ENCODE assay signal across 27 cellular contexts in the genomic region with DNA sequence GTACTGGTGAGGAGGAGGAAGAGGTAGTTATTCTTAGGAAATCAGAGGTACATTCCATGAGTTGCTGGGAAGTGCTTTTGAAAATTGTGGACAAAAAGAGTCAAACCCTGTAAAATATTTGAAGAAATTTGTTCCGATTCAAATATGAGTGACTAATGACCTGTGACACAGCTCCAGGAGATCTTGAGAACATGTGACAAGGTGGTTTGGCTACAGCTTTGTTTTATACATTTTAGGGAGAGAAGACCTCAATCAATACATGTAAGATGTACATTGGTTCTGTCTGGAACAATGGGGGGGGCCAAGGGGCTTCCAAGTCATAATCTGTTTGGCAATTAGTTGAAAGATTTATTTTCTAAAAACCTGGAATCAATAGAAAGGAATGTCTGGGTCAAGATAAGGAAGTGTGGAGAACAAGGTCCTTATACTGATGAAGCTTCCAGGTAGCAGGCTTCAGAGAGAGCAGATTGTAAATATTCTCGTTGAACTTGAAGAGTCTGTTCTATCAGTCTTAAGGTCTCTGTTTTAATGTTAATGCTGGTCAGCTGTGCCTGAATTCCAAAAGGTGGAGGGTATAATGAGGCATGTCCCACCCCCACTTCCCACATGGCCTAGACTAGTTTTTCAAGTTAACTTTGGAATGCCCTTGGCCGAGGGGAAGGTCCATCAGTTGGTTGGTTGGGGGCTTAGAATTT. TPM values are rescaled to one million over a fixed set of nuclear protein-coding genes. Genes with fewer than 3 reads are reported as not detected.
"Had no signal": no experiment of that assay in that cellular context is flagged by ENCODE, and none has a peak within 500 bp of the region (broad histone marks: within the 10 kb centered on the region; RNA-seq: fewer than 3 reads in every experiment).

No MANE protein-coding gene starts in this region.

- DNase-seq: activated CD4-positive, alpha-beta T cell treated with anti-CD3 and anti-CD28 coated beads, Interleukin-2, amount 10 ng/mL, durations not matched to agents 24 days and 14 days; activated CD4-positive, alpha-beta T cell treated with anti-CD3 and anti-CD28 coated beads, Interleukin-2, amount 50 U/mL, for 4 hours; activated CD8-positive, alpha-beta T cell treated with anti-CD3 and anti-CD28 coated beads for 36 hours; activated gamma-delta T cell; activated naive CD4-positive, alpha-beta T cell treated with Interleukin-2 at 50 U/mL for 16 hours; activated naive CD8-positive, alpha-beta T cell treated with anti-CD3 and anti-CD28 coated beads, Interleukin-2, amount 10 ng/mL, durations not matched to agents 7 days and 5 days; activated T-cell treated with anti-CD3 and anti-CD28 coated beads, Interleukin-2, amount 50 U/mL, for 24 hours; adrenal gland; NCI-H1105; NCI-H1417 treated with DMSO at 0.1 percent for 48 hours; NCI-H187 treated with DMSO at 0.1 percent for 48 hours; NCI-H2081; NCI-H2171 treated with DMSO at 0.1 percent for 48 hours; NCI-H2227 treated with DMSO at 0.1 percent for 48 hours; NCI-H524 treated with DMSO at 0.1 percent for 48 hours; PC-3; Peyer's patch; SHP77 treated with DMSO at 0.1 percent for 48 hours; SK-N-SH had no signal

- ATAC-seq: activated CD8-positive, alpha-beta T cell treated with anti-CD3 and anti-CD28 coated beads for 36 hours; PC-3 had no signal

- H3K4me3 ChIP-seq: adrenal gland, Peyer's patch, SJSA1 had no signal

- H3K9ac ChIP-seq: KMS-11, SK-N-SH had no signal

- H3K27me3 ChIP-seq: adrenal gland, Peyer's patch, SJSA1 had no signal

- H3K27ac Mint-ChIP-seq: activated CD4-positive, alpha-beta T cell treated with anti-CD3 and anti-CD28 coated beads, Interleukin-2, amount 10 ng/mL, durations not matched to agents 24 days and 14 days; activated CD8-positive, alpha-beta T cell treated with anti-CD3 and anti-CD28 coated beads for 36 hours; activated naive CD4-positive, alpha-beta T cell treated with anti-CD3 and anti-CD28 coated beads, Interleukin-2, amount 50 U/mL, for 24 hours; activated naive CD8-positive, alpha-beta T cell treated with anti-CD3 and anti-CD28 coated beads, Interleukin-2, amount 10 ng/mL, durations not matched to agents 7 days and 5 days; activated T-cell treated with anti-CD3 and anti-CD28 coated beads, Interleukin-2, amount 50 U/mL, for 24 hours; activated T-helper 2 cell treated with anti-CD3 and anti-CD28 coated beads, Interferon-gamma antibody, Interleukin-2, Interleukin-4, amounts not matched to agents 10 μg/mL and 5 μg/mL and 100 μg/mL, durations not matched to agents 14 hours and 24 hours and 36 hours; T-helper 1 cell treated with Interleukin-12 subunit alpha and Interleukin-12 subunit beta and Interleukin-4 antibody, amounts not matched to agents 30 μg/mL and 1 μg/mL, for 36 hours; T-helper 2 cell treated with Interferon-gamma antibody and Interleukin-4, amounts not matched to agents 5 μg/mL and 100 μg/mL, for 36 hours had no signal

- H3K36me3 ChIP-seq: adrenal gland, Peyer's patch, SJSA1 had no signal

- H3K9me2 ChIP-seq: SK-N-SH had no signal

- H3K9me3 ChIP-seq: adrenal gland, Peyer's patch, SJSA1, SK-N-SH had no signal

- H3K4me3 Mint-ChIP-seq: activated CD4-positive, alpha-beta T cell treated with anti-CD3 and anti-CD28 coated beads, Interleukin-2, amount 10 ng/mL, durations not matched to agents 24 days and 14 days; activated CD8-positive, alpha-beta T cell treated with anti-CD3 and anti-CD28 coated beads for 36 hours; activated naive CD4-positive, alpha-beta T cell treated with anti-CD3 and anti-CD28 coated beads, Interleukin-2, amount 50 U/mL, for 24 hours; activated naive CD8-positive, alpha-beta T cell treated with anti-CD3 and anti-CD28 coated beads, Interleukin-2, amount 10 ng/mL, durations not matched to agents 7 days and 5 days; activated T-cell treated with anti-CD3 and anti-CD28 coated beads, Interleukin-2, amount 50 U/mL, for 24 hours; brain; T-helper 1 cell treated with Interleukin-12 subunit alpha and Interleukin-12 subunit beta and Interleukin-4 antibody, amounts not matched to agents 30 μg/mL and 1 μg/mL, for 36 hours; T-helper 2 cell treated with Interferon-gamma antibody and Interleukin-4, amounts not matched to agents 5 μg/mL and 100 μg/mL, for 36 hours had no signal

- H3K27me3 Mint-ChIP-seq: brain had no signal

- H3K4me1 ChIP-seq: adrenal gland, Peyer's patch, SJSA1 had no signal

- H3K27ac ChIP-seq: adrenal gland, KMS-11, Peyer's patch, SJSA1 had no signal

- H3K4me1 Mint-ChIP-seq: activated CD4-positive, alpha-beta T cell treated with anti-CD3 and anti-CD28 coated beads, Interleukin-2, amount 10 ng/mL, durations not matched to agents 24 days and 14 days; activated naive CD4-positive, alpha-beta T cell treated with anti-CD3 and anti-CD28 coated beads, Interleukin-2, amount 50 U/mL, for 24 hours; activated naive CD8-positive, alpha-beta T cell treated with anti-CD3 and anti-CD28 coated beads, Interleukin-2, amount 10 ng/mL, durations not matched to agents 7 days and 5 days had no signal

- H3K9me3 Mint-ChIP-seq: activated CD4-positive, alpha-beta T cell treated with anti-CD3 and anti-CD28 coated beads, Interleukin-2, amount 10 ng/mL, durations not matched to agents 24 days and 14 days; activated CD8-positive, alpha-beta T cell treated with anti-CD3 and anti-CD28 coated beads for 36 hours; activated naive CD4-positive, alpha-beta T cell treated with anti-CD3 and anti-CD28 coated beads, Interleukin-2, amount 50 U/mL, for 24 hours; activated T-cell treated with anti-CD3 and anti-CD28 coated beads, Interleukin-2, amount 50 U/mL, for 24 hours; activated T-helper 2 cell treated with anti-CD3 and anti-CD28 coated beads, Interferon-gamma antibody, Interleukin-2, Interleukin-4, amounts not matched to agents 10 μg/mL and 5 μg/mL and 100 μg/mL, durations not matched to agents 14 hours and 24 hours and 36 hours; T-helper 1 cell treated with Interleukin-12 subunit alpha and Interleukin-12 subunit beta and Interleukin-4 antibody, amounts not matched to agents 30 μg/mL and 1 μg/mL, for 36 hours; T-helper 2 cell treated with Interferon-gamma antibody and Interleukin-4, amounts not matched to agents 5 μg/mL and 100 μg/mL, for 36 hours had no signal

- H3K36me3 Mint-ChIP-seq: activated naive CD8-positive, alpha-beta T cell treated with anti-CD3 and anti-CD28 coated beads, Interleukin-2, amount 10 ng/mL, durations not matched to agents 7 days and 5 days; brain had no signal

- H3K4me2 ChIP-seq: KMS-11, SK-N-SH had no signal

RNA-seq across cellular contexts. Expression of a gene that starts 15.5 kb away (rescaled TPM):
- total RNA-seq: NCI-H460 had no signal
